In the genomic region with DNA sequence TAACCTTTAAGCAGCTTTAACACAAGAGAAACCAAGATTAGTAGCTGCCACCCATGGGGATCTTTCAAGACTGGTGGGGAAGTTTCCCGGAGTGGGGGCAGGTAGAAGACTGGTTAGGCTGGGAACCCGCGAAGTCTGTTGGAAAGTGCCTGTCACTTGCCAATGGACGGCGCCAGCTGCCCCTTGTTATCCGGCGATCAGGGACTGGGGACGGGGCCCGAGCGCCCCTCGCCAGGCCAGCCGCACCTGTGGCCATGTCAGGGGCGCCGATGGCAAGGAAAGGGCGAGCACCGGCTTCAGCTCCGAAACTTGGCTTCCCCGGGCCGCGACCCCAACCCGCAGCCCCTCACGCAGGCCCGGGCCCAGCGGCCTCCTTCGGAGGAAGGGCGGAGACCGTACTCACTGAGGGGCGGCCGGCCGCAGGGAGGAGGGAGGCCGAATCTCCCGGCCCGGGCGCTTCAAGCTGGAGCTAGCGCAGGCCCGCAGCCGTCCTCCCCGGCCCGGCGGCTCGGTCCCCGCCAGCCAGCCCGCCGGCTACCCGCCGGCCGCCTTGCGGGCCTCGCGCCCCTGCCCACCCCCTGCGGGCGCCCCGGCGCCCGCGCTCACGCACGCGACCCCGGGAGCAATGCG, we compare ENCODE assay signal across 8 cellular contexts. TPM values are rescaled to one million over a fixed set of nuclear protein-coding genes. Genes with fewer than 3 reads are reported as not detected.
DNase-seq lines count a peak whose midpoint lies in the region; ATAC-seq, FAIRE-seq and TF ChIP-seq lines count a peak whose summit lies in the region.

No MANE protein-coding gene starts in this region.

- peak overlapping the region; percentile 48 to 85 for H3K9ac ChIP-seq in kidney (ENCODE audit: low read length in 2 of 2)

- intact Hi-C loops in kidney (cut with DNase I), result no loop called here

- H3K4me1 ChIP-seq in kidney (ENCODE audit: control insufficient read depth in 1 of 2, insufficient read depth in 1 of 2, low read depth in 1 of 2, low read length in 2 of 2), result peaks cover 9 to 13% of the 10 kb centered on the region in 2 donors

- no peaks in the 10 kb centered on the region for H3K9me3 ChIP-seq in kidney (ENCODE audit: control insufficient read depth in 1 of 2, low read length in 2 of 2)

- peak overlapping the region; percentile 77 to 86 for H3K27ac ChIP-seq in kidney (ENCODE audit: low read depth in 2 of 2, low read length in 2 of 2)

- peak; percentile 20 for DNase-seq in 8988T
- DNase-seq in GM12892 (ENCODE audit: insufficient read length), result peak; percentile 29
- peak in 4 of 5 experiments; percentile 6 to 41 (median 11) for DNase-seq in T-helper 2 cell
- DNase-seq in central memory CD4-positive, alpha-beta T cell, result peak; percentile 7
- peak; percentile 83 for DNase-seq in kidney
- peak; percentile 36 for DNase-seq in stimulated activated CD4-positive, alpha-beta T cell treated with anti-CD3 and anti-CD28 coated beads, Interleukin-4, amount 100 ng/mL, for 1 hour
- no peak for DNase-seq in NCI-H1105 treated with DMSO at 0.1 percent for 48 hours (lab: John Stamatoyannopoulos, UW)

- peak; percentile 10 for ATAC-seq in HG03135 (IDR thresholded peaks at IDR 0.05; ENCODE audit: unreplicated experiment)

- no peak for TF ChIP-seq CTCF in kidney (IDR thresholded peaks at IDR 0.05; ENCODE audit: borderline replicate concordance, extremely low read depth, insufficient read depth)

- H3K4me3 ChIP-seq in kidney (ENCODE audit: low read length in 2 of 2), result peak overlapping the region; percentile 73 to 85

- TF ChIP-seq POLR2A in GM12892 (IDR thresholded peaks at IDR 0.05; ENCODE audit: low read depth, low read length), result no peak

- peaks cover 5 to 8% of the 10 kb centered on the region in 2 donors for H3K36me3 ChIP-seq in kidney (ENCODE audit: control insufficient read depth in 1 of 2, insufficient read depth in 2 of 2, low read length in 2 of 2)

- peak; percentile 64 for FAIRE-seq in GM12892 (lab: Jason Lieb, UNC)
- no peak for FAIRE-seq in kidney (lab: Jason Lieb, UNC)

RNA-seq across cellular contexts. Expression of gene EIF4ENIF1, which starts 0.5 kb away (rescaled TPM):
- polyA plus RNA-seq in GM12892 (2012; ENCODE audit: missing spikeins), result 21.4 TPM
- 39.1 TPM for total RNA-seq in kidney
- 13.8 TPM for polyA plus RNA-seq in kidney (ENCODE audit: insufficient read depth, low read depth, low replicate concordance)

RNA-seq across cellular contexts. Expression of gene SFI1, which starts 7.2 kb away (rescaled TPM):
- polyA plus RNA-seq in GM12892 (2012; ENCODE audit: missing spikeins), result 89.0 TPM
- total RNA-seq in kidney, result 48.2 TPM
- polyA plus RNA-seq in kidney (ENCODE audit: insufficient read depth, low read depth, low replicate concordance), result 11.4 TPM
